In genomic region chr7:142554555-142555532, GRCh38 we compare ENCODE assay signal across 16 cellular contexts.
A peak's percentile ranks its signal among the peaks of the same experiment; 100 is the strongest.
DNase-seq lines count a peak whose midpoint lies in the region; ATAC-seq and TF ChIP-seq lines count a peak whose summit lies in the region.
"Had no signal": no experiment of that assay in that cellular context is flagged by ENCODE, and none has a peak within 500 bp of the region (broad histone marks: within the 10 kb centered on the region; RNA-seq: fewer than 3 reads in every experiment).

No MANE protein-coding gene starts in this region.

- POLR2A ChIA-PET in activated naive CD8-positive, alpha-beta T cell treated with anti-CD3 and anti-CD28 coated beads, Interleukin-2, amount 10 ng/mL, durations not matched to agents 7 days and 5 days (lab: Charles Lee): no interaction called here

- TF ChIP-seq CTCF in osteoblast (IDR thresholded peaks at IDR 0.05; ENCODE audit: extremely low read depth, low read depth, low read length): no peak

- H3K4me1 Mint-ChIP-seq in activated naive CD8-positive, alpha-beta T cell treated with anti-CD3 and anti-CD28 coated beads, Interleukin-2, amount 10 ng/mL, durations not matched to agents 7 days and 5 days: peaks cover 10% of the 10 kb centered on the region
- H3K4me1 Mint-ChIP-seq: nephron progenitor cell had no signal

- peak overlapping the region; percentile 44 for H2AFZ ChIP-seq in osteoblast (ENCODE audit: low read length)

- H3K4me1 ChIP-seq in osteoblast (ENCODE audit: insufficient read depth, low read length): peaks cover 40% of the 10 kb centered on the region

- no peak overlapping the region for H3K4me2 ChIP-seq in osteoblast (ENCODE audit: insufficient read depth, low read length)

- H3K9me3 ChIP-seq in KOPT-K1 (ENCODE audit: insufficient read depth, low read length, poor library complexity, severe bottlenecking) (no peaks in the 10 kb centered on the region), osteoblast (ENCODE audit: low read depth, low read length) (no peaks in the 10 kb centered on the region)

- H3K27ac ChIP-seq in KOPT-K1 (ENCODE audit: low read depth, low read length, poor library complexity, severe bottlenecking) (peak overlapping the region; percentile 96), osteoblast (ENCODE audit: low read depth, low read length) (peak overlapping the region; percentile 23)
- H3K27ac ChIP-seq: RWPE1 had no signal

- H3K4me3 ChIP-seq in osteoblast (ENCODE audit: insufficient read depth, low read length): no peak overlapping the region

- H3K4me3 Mint-ChIP-seq in activated naive CD8-positive, alpha-beta T cell treated with anti-CD3 and anti-CD28 coated beads, Interleukin-2, amount 10 ng/mL, durations not matched to agents 7 days and 5 days: no peak overlapping the region
- H3K4me3 Mint-ChIP-seq: nephron progenitor cell; T-helper 1 cell treated with Interleukin-12 subunit alpha and Interleukin-12 subunit beta and Interleukin-4 antibody, amounts not matched to agents 30 μg/mL and 1 μg/mL, for 36 hours had no signal

- H3K27ac Mint-ChIP-seq in activated naive CD8-positive, alpha-beta T cell treated with anti-CD3 and anti-CD28 coated beads, Interleukin-2, amount 10 ng/mL, durations not matched to agents 7 days and 5 days: no peak overlapping the region
- H3K27ac Mint-ChIP-seq: nephron progenitor cell; T-helper 1 cell treated with Interleukin-12 subunit alpha and Interleukin-12 subunit beta and Interleukin-4 antibody, amounts not matched to agents 30 μg/mL and 1 μg/mL, for 36 hours had no signal

- ATAC-seq in activated naive CD8-positive, alpha-beta T cell treated with anti-CD3 and anti-CD28 coated beads, Interleukin-2, amount 10 ng/mL, durations not matched to agents 7 days and 5 days (ENCODE audit: low read depth): peak; percentile 37
- ATAC-seq in GM21390 (IDR thresholded peaks at IDR 0.05; ENCODE audit: unreplicated experiment): no peak
- ATAC-seq in HG03457 (IDR thresholded peaks at IDR 0.05; ENCODE audit: unreplicated experiment): no peak

- no peaks in the 10 kb centered on the region for H3K36me3 Mint-ChIP-seq in activated naive CD8-positive, alpha-beta T cell treated with anti-CD3 and anti-CD28 coated beads, Interleukin-2, amount 10 ng/mL, durations not matched to agents 7 days and 5 days
- H3K36me3 Mint-ChIP-seq: CD4-positive, CD25-positive, alpha-beta regulatory T cell had no signal

- DNase-seq in ELR (ENCODE audit: low read depth): peak; percentile 41
- DNase-seq in activated naive CD8-positive, alpha-beta T cell treated with anti-CD3 and anti-CD28 coated beads, Interleukin-2, amount 10 ng/mL, durations not matched to agents 7 days and 5 days: no peak
- DNase-seq in osteoblast (ENCODE audit: insufficient read length, low spot score, missing footprints): no peak
- DNase-seq in DMS53 treated with DMSO at 0.1 percent for 48 hours (lab: John Stamatoyannopoulos, UW; ENCODE audit: unreplicated experiment): no peak
- DNase-seq: amygdala; CD4-positive, CD25-positive, alpha-beta regulatory T cell; GOT3; MV-4-11; NCI-H82; nephron progenitor cell; stimulated activated CD4-positive, alpha-beta T cell treated with anti-CD3 and anti-CD28 coated beads, Interleukin-1b, Interleukin-23, amount 100 ng/mL, for 48 hours had no signal

- H3K27me3 ChIP-seq in osteoblast (ENCODE audit: insufficient read depth, low read length): no peaks in the 10 kb centered on the region

- no peaks in the 10 kb centered on the region for H3K36me3 ChIP-seq in KOPT-K1 (ENCODE audit: insufficient read depth, low read length)
- no peaks in the 10 kb centered on the region for H3K36me3 ChIP-seq in osteoblast (ENCODE audit: insufficient read depth, low read length)

- no peaks in the 10 kb centered on the region for H4K20me1 ChIP-seq in osteoblast (ENCODE audit: insufficient read depth, low read length)

- H3K79me2 ChIP-seq in osteoblast (ENCODE audit: insufficient read depth, low read length): no peaks in the 10 kb centered on the region

- no peaks in the 10 kb centered on the region for H3K9me3 Mint-ChIP-seq in activated naive CD8-positive, alpha-beta T cell treated with anti-CD3 and anti-CD28 coated beads, Interleukin-2, amount 10 ng/mL, durations not matched to agents 7 days and 5 days
- H3K9me3 Mint-ChIP-seq: CD4-positive, CD25-positive, alpha-beta regulatory T cell; nephron progenitor cell; T-helper 1 cell treated with Interleukin-12 subunit alpha and Interleukin-12 subunit beta and Interleukin-4 antibody, amounts not matched to agents 30 μg/mL and 1 μg/mL, for 36 hours had no signal

- peaks cover 9% of the 10 kb centered on the region for H3K27me3 Mint-ChIP-seq in activated naive CD8-positive, alpha-beta T cell treated with anti-CD3 and anti-CD28 coated beads, Interleukin-2, amount 10 ng/mL, durations not matched to agents 7 days and 5 days
